Comparison of ENCODE assay signal across 9 cellular contexts in genomic region chr1:110673805-110674336, GRCh38. TPM values are rescaled to one million over a fixed set of nuclear protein-coding genes. Genes with fewer than 3 reads are reported as not detected.
DNase-seq lines count a peak whose midpoint lies in the region; ATAC-seq, FAIRE-seq and TF ChIP-seq lines count a peak whose summit lies in the region.
"Had no signal": no experiment of that assay in that cellular context is flagged by ENCODE, and none has a peak within 500 bp of the region (broad histone marks: within the 10 kb centered on the region; RNA-seq: fewer than 3 reads in every experiment).

No MANE protein-coding gene starts in this region.

- peak overlapping the region; percentile 93 for H3K27ac ChIP-seq in CD8-positive, alpha-beta T cell (ENCODE audit: low read depth, low read length)
- H3K27ac ChIP-seq in dorsolateral prefrontal cortex: peak overlapping the region in 51 of 59 donors; percentile 12 to 94 (median 75)
- H3K27ac ChIP-seq in ovary: no peak overlapping the region

- TF ChIP-seq EP300 in ovary (IDR thresholded peaks at IDR 0.05): no peak

- H3K27me3 Mint-ChIP-seq in CD8-positive, alpha-beta T cell (ENCODE audit: low read depth): no peaks in the 10 kb centered on the region

- POLR2A ChIA-PET in CD8-positive, alpha-beta T cell (lab: Charles Lee): interaction anchor here (0.6 to 3.6 kb wide), 17 partner anchors 8 to 335 kb away, joined by 3 to 50 read pairs (median 5); partner anchors contain the start of gene LRIF1

- H3K4me1 ChIP-seq in CD8-positive, alpha-beta T cell (ENCODE audit: insufficient read depth, low read length): peaks cover 28% of the 10 kb centered on the region
- peaks cover 5% of the 10 kb centered on the region for H3K4me1 ChIP-seq in ovary (ENCODE audit: insufficient read depth)

- in situ Hi-C loops in ACHN (cut with HindIII; ENCODE audit: low pct_ligation_motif_present, low pct_unique_long_range_greater_than_20kb, low sequenced_read_pairs): no loop called here

- no peak for FAIRE-seq in H54 (lab: Jason Lieb, UNC)
- FAIRE-seq: endothelial cell of umbilical vein had no signal

- peak in 4 of 7 experiments; percentile 34 to 79 (median 42) for DNase-seq in CD8-positive, alpha-beta T cell
- peak; percentile 4 for DNase-seq in T-helper 22 cell (ENCODE audit: low read depth)
- DNase-seq in dorsolateral prefrontal cortex: peak in 2 of 10 donors; percentile 5 to 44
- peak in 1 of 5 donors; percentile 26 for DNase-seq in ovary
- no peak for DNase-seq in H54 (ENCODE audit: insufficient read length, low spot score)
- DNase-seq in ACHN: no peak
- no peak for DNase-seq in foreskin melanocyte

- intact Hi-C loops in CD8-positive, alpha-beta T cell (cut with DNase I, micrococcal nuclease): loop anchor here (1.0 to 10.0 kb wide), 18 partner anchors 12 to 1929 kb away; partner anchors contain the start of genes DDX20 (in 2 of the 2), LRIF1 (in 2 of the 2), ATP5PB (in 1 of the 2) and CD53 (in 1 of the 2)
- intact Hi-C loops in dorsolateral prefrontal cortex (cut with DNase I) (no loop called here), ovary (cut with DNase I) (no loop called here)

- peak overlapping the region; percentile 99 for H3K27ac Mint-ChIP-seq in CD8-positive, alpha-beta T cell

- H3K4me1 Mint-ChIP-seq in CD8-positive, alpha-beta T cell (ENCODE audit: low read depth): peaks cover 43% of the 10 kb centered on the region

- ATAC-seq in CD8-positive, alpha-beta T cell: no peak
- ATAC-seq in GM21786 (IDR thresholded peaks at IDR 0.05; ENCODE audit: unreplicated experiment): no peak

- peak overlapping the region; percentile 75 for H3K4me3 ChIP-seq in CD8-positive, alpha-beta T cell (ENCODE audit: low read depth, low read length)
- H3K4me3 ChIP-seq in dorsolateral prefrontal cortex: peak overlapping the region; percentile 43 to 76 (median 63)
- peak overlapping the region; percentile 46 for H3K4me3 ChIP-seq in ovary

- peak overlapping the region; percentile 100 for H3K4me3 Mint-ChIP-seq in CD8-positive, alpha-beta T cell

- no peaks in the 10 kb centered on the region for H3K36me3 ChIP-seq in CD8-positive, alpha-beta T cell (ENCODE audit: insufficient read depth, low read length)
- no peaks in the 10 kb centered on the region for H3K36me3 ChIP-seq in ovary

- TF ChIP-seq CTCF in CD8-positive, alpha-beta T cell (IDR thresholded peaks at IDR 0.05): no peak
- no peak for TF ChIP-seq CTCF in dorsolateral prefrontal cortex (IDR thresholded peaks at IDR 0.05 in 54 of 56, conservative IDR thresholded peaks at IDR 0.05 in 2 of 56; ENCODE audit: low read depth in 1 of 56, partially characterized antibody in 56 of 56)
- no peak for TF ChIP-seq CTCF in ovary (IDR thresholded peaks at IDR 0.05)

- TF ChIP-seq POLR2A in ovary (IDR thresholded peaks at IDR 0.05): no peak
- no peak for TF ChIP-seq POLR2A in H54 (IDR thresholded peaks at IDR 0.05; ENCODE audit: low read depth, low read length)

- WGBS in ovary, 3 donors: 36 to 42% (median 41%) methylated on average over 51 of the region's 51 CpGs

- H3K9me3 Mint-ChIP-seq in CD8-positive, alpha-beta T cell: no peaks in the 10 kb centered on the region

- no peaks in the 10 kb centered on the region for H3K9me3 ChIP-seq in CD8-positive, alpha-beta T cell (ENCODE audit: low read length)
- no peaks in the 10 kb centered on the region for H3K9me3 ChIP-seq in ovary

- H3K36me3 Mint-ChIP-seq in CD8-positive, alpha-beta T cell: peaks cover 42% of the 10 kb centered on the region

- H3K27me3 ChIP-seq in CD8-positive, alpha-beta T cell (ENCODE audit: insufficient read depth, low read length): no peaks in the 10 kb centered on the region
- H3K27me3 ChIP-seq in dorsolateral prefrontal cortex (peaks cover 0 to 79% (median 46%) of the 10 kb centered on the region in 45 donors), ovary (no peaks in the 10 kb centered on the region)

- CTCF ChIA-PET in CD8-positive, alpha-beta T cell (lab: Charles Lee): interaction anchor here (0.8 to 7.2 kb wide), 16 partner anchors 9 to 114 kb away, joined by 3 to 58 read pairs (median 4); partner anchors contain the start of gene KCNA2

RNA-seq across cellular contexts. Expression of gene KCNA3, which starts 0.9 kb away (rescaled TPM):
- total RNA-seq in CD8-positive, alpha-beta T cell: 10 to 100 TPM; 83.6 to 85.1 TPM
- total RNA-seq in dorsolateral prefrontal cortex: 10 to 100 TPM in 112 of 120 experiments, 1 to 10 TPM in 8; 4.9 to 30.7 (median 16.4) TPM
- total RNA-seq in ovary: 1 to 10 TPM in 4 of 7 donors, under 1 TPM in 3; 0.55 to 2.1 (median 1.4) TPM
- polyA plus RNA-seq in ovary: 1 to 10 TPM in 1 of 2 donors, under 1 TPM in 1; 0.21 to 1.1 TPM
- total RNA-seq: endothelial cell of umbilical vein had no signal
- polyA plus RNA-seq: endothelial cell of umbilical vein had no signal

Comparison
In these comparisons a context has a peak if more than half of its experiments do, and no peak if none do; other contexts are left out.
1. DNase-seq: peak in CD8-positive, alpha-beta T cell (4 of 7) and T-helper 22 cell (single experiment); none in H54 (single experiment), ACHN (single experiment) and foreskin melanocyte (single experiment).
2. H3K27ac ChIP-seq: peak in CD8-positive, alpha-beta T cell (single experiment) and dorsolateral prefrontal cortex (51 of 59); none in ovary (0 of 2).
3. intact Hi-C loops: an anchor here in CD8-positive, alpha-beta T cell (1.0 to 10.0 kb wide); none called in dorsolateral prefrontal cortex and ovary.
4. Peak in every context shown above with its lines, with median percentiles within 50 percentile points of each other: H3K4me3 ChIP-seq.